ENCODE assay signal across 1 cellular context in genomic region chr1:34975312-34975711, GRCh38.
TF ChIP-seq lines count a peak whose summit lies in the region.

No MANE protein-coding gene starts in this region.

TF ChIP-seq in GM23338, 12 proteins besides CTCF, POLR2A, EP300 and RAD21 (continued from another document):
- TF ChIP-seq ZNF462 (CRISPR knock-in tag; IDR thresholded peaks at IDR 0.05) (no peak), NANOG (IDR thresholded peaks at IDR 0.05; ENCODE audit: borderline replicate concordance) (no peak), ZNF114 (CRISPR knock-in tag; IDR thresholded peaks at IDR 0.05) (no peak), POLR2AphosphoS5 (IDR thresholded peaks at IDR 0.05; ENCODE audit: low read depth) (no peak), REST (IDR thresholded peaks at IDR 0.05; ENCODE audit: unreplicated experiment) (no peak), CREB1 (CRISPR knock-in tag; IDR thresholded peaks at IDR 0.05; ENCODE audit: low read depth) (no peak), EZH2 (IDR thresholded peaks at IDR 0.05; ENCODE audit: low read depth, unreplicated experiment) (no peak)
